9 cellular contexts compared by ENCODE assay signal in the genomic region with DNA sequence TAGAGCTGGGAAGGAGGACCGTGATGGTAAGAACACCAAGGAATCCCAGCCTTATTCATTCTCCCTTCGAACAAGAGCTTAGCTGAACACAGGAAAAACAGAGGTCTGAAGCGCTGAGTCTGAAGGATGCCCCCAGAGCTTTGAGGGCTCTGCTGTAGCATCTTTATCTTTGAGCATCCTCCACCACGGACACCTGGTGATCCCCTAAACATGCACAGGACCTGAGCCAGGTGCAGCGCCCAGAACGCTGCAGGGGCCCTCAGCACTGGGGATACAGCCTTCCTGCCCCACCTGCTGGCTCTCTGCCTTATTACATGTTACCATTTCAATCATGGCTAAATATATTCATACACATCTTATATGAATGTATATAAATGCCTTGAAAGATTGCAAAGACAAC. TPM values are rescaled to one million over a fixed set of nuclear protein-coding genes. Genes with fewer than 3 reads are reported as not detected.
DNase-seq lines count a peak whose midpoint lies in the region; ATAC-seq and TF ChIP-seq lines count a peak whose summit lies in the region.
"Had no signal": no experiment of that assay in that cellular context is flagged by ENCODE, and none has a peak within 500 bp of the region (broad histone marks: within the 10 kb centered on the region; RNA-seq: fewer than 3 reads in every experiment).

No MANE protein-coding gene starts in this region.

- no peaks in the 10 kb centered on the region for H3K9me2 ChIP-seq in OCI-LY7 (ENCODE audit: insufficient read depth, low read length)

- no peaks in the 10 kb centered on the region for H3K36me3 Mint-ChIP-seq in Caco-2 (ENCODE audit: insufficient read depth, unreplicated experiment)
- no peaks in the 10 kb centered on the region for H3K36me3 Mint-ChIP-seq in glutamatergic neuron (ENCODE audit: unreplicated experiment)

- POLR2A ChIA-PET in Caco-2 (lab: Charles Lee) (interaction anchor here (0.7 kb wide), 1 partner anchor 18 kb away, joined by 4 read pairs; the partner anchor contains the start of gene NAXE), OCI-LY7 (lab: Charles Lee) (interaction anchor here (0.9 kb wide), 2 partner anchors 18 to 163 kb away, joined by 3 read pairs; partner anchors contain the start of gene NAXE)

- 0 out of 2 replicates have a peak, but pooled peaks cover 4% of the 10 kb centered on the region for H3K4me1 ChIP-seq in Caco-2
- peaks cover 24% of the 10 kb centered on the region for H3K4me1 ChIP-seq in OCI-LY7 (ENCODE audit: insufficient read depth, low read length, poor library complexity, severe bottlenecking)

- H3K9me3 ChIP-seq in Caco-2 (no peaks in the 10 kb centered on the region), OCI-LY7 (ENCODE audit: low read length) (no peaks in the 10 kb centered on the region)

- no peak overlapping the region for H3K4me3 ChIP-seq in Caco-2 (ENCODE audit: low read depth, low read length)
- H3K4me3 ChIP-seq in OCI-LY7 (ENCODE audit: low read depth, low read length, poor library complexity, severe bottlenecking), result no peak overlapping the region

- intact Hi-C loops in Caco-2 (cut with micrococcal nuclease; ENCODE audit: unreplicated experiment), result loop anchor here (1.0 to 10.0 kb wide), 5 partner anchors 25 to 224 kb away; partner anchors contain the start of genes IQGAP3 and MEF2D
- intact Hi-C loops in OCI-LY7 (cut with micrococcal nuclease; ENCODE audit: unreplicated experiment), result loop anchor here (1.0 to 2.0 kb wide), 5 partner anchors 25 to 224 kb away; no protein-coding TSS in a partner anchor

- ATAC-seq in HG03196 (IDR thresholded peaks at IDR 0.05; ENCODE audit: unreplicated experiment) (peak; percentile 52), HG03442 (IDR thresholded peaks at IDR 0.05; ENCODE audit: unreplicated experiment) (no peak)

- peak overlapping the region; percentile 19 for H3K4me2 ChIP-seq in OCI-LY7 (ENCODE audit: low read length)

- DNase-seq in Caco-2 (peak; percentile 58 to 73), OCI-LY7 (ENCODE audit: low spot score) (peak; percentile 78), activated T-helper 1 cell treated with Interleukin-2 at 50 U/mL for 16 hours (ENCODE audit: low read depth) (peak; percentile 33), glutamatergic neuron (peak; percentile 65), HCEC 1CT (no peak)
- peak; percentile 39 for DNase-seq in stimulated activated CD8-positive, alpha-beta memory T cell treated with anti-CD3 and anti-CD28 coated beads, Interleukin-7, amount 100 ng/mL, for 1 hour (ENCODE audit: low read depth in 2 of 2)

- H3K36me3 ChIP-seq in Caco-2 (ENCODE audit: control insufficient read depth, insufficient read depth, low read length) (no peaks in the 10 kb centered on the region), OCI-LY7 (ENCODE audit: insufficient read depth, low read length) (no peaks in the 10 kb centered on the region)

- no peaks in the 10 kb centered on the region for H3K27me3 ChIP-seq in Caco-2 (replicated peaks; ENCODE audit: control insufficient read depth, insufficient read depth, low read length)

- H3K4me3 Mint-ChIP-seq in Caco-2 (ENCODE audit: unreplicated experiment), result no peak overlapping the region
- H3K4me3 Mint-ChIP-seq in glutamatergic neuron (ENCODE audit: unreplicated experiment), result peak overlapping the region; percentile 61

- TF ChIP-seq CTCF in Caco-2 (IDR thresholded peaks at IDR 0.05; ENCODE audit: insufficient read depth in 1 of 2, low read depth in 1 of 2, low read length in 1 of 2, severe bottlenecking in 1 of 2, unreplicated experiment in 1 of 2) (peak; percentile 74 to 77), OCI-LY7 (conservative IDR thresholded peaks at IDR 0.05; ENCODE audit: low read length) (peak; percentile 92), glutamatergic neuron (IDR thresholded peaks at IDR 0.05; ENCODE audit: partially characterized antibody, unreplicated experiment) (peak; percentile 75)

- H3K27me3 Mint-ChIP-seq in Caco-2 (ENCODE audit: insufficient read depth, unreplicated experiment), result no peaks in the 10 kb centered on the region
- H3K27me3 Mint-ChIP-seq in glutamatergic neuron (ENCODE audit: unreplicated experiment), result no peaks in the 10 kb centered on the region

- H3K9me3 Mint-ChIP-seq in Caco-2 (ENCODE audit: unreplicated experiment) (no peaks in the 10 kb centered on the region), glutamatergic neuron (ENCODE audit: unreplicated experiment) (no peaks in the 10 kb centered on the region)

- H3K27ac Mint-ChIP-seq in Caco-2 (ENCODE audit: unreplicated experiment), result no peak overlapping the region
- peak overlapping the region; percentile 91 for H3K27ac Mint-ChIP-seq in glutamatergic neuron (ENCODE audit: unreplicated experiment)

- no TSS peak for BruUV-seq in Caco-2 (replicated peaks; lab: Mats Ljungman, UMichigan)
- BruUV-seq in OCI-LY7 (replicated peaks; lab: Mats Ljungman, UMichigan), result no TSS peak

- H2AFZ ChIP-seq in OCI-LY7 (ENCODE audit: low read length), result no peak overlapping the region

- no peak overlapping the region for H3K27ac ChIP-seq in OCI-LY7 (ENCODE audit: low read depth, low read length, poor library complexity, severe bottlenecking)

- H3K4me1 Mint-ChIP-seq in Caco-2 (ENCODE audit: low read depth, unreplicated experiment) (peaks cover 16% of the 10 kb centered on the region), glutamatergic neuron (ENCODE audit: low read depth, unreplicated experiment) (peaks cover 11% of the 10 kb centered on the region)

- CTCF ChIA-PET in Caco-2 (lab: Charles Lee) (interaction anchor here (0.5 to 1.9 kb wide), 12 partner anchors 8 to 223 kb away, joined by 3 to 9 read pairs (median 4); partner anchors contain the start of genes HAPLN2 and NAXE), OCI-LY7 (lab: Charles Lee; ENCODE audit: unreplicated experiment) (interaction anchor here (1.0 kb wide), 2 partner anchors 10 to 11 kb away, joined by 3 to 4 read pairs; no protein-coding TSS in a partner anchor)

- H4K20me1 ChIP-seq in OCI-LY7 (ENCODE audit: insufficient read depth, low read length), result no peaks in the 10 kb centered on the region

- no peaks in the 10 kb centered on the region for H3K79me2 ChIP-seq in OCI-LY7 (ENCODE audit: insufficient read depth, low read depth, low read length)

RNA-seq across cellular contexts. Expression of gene GPATCH4, which starts 7.7 kb away (rescaled TPM):
- total RNA-seq in Caco-2 (2022), result 52.5 and 53.5 TPM in 2 replicates
- total RNA-seq in OCI-LY7 (2014; rRNA removed; shearing (Covaris generic)), result 33.3 and 40.9 TPM in 2 replicates
- 38.5 and 51.6 TPM in 2 replicates for total RNA-seq in OCI-LY7 (2022)
- total RNA-seq in glutamatergic neuron (ENCODE audit: unreplicated experiment), result 13.2 TPM

RNA-seq across cellular contexts. Expression of gene HAPLN2, which starts 10.2 kb away (rescaled TPM):
- total RNA-seq in Caco-2 (2022) (not detected in 2 replicates), OCI-LY7 (2022) (1.1 and 1.4 TPM in 2 replicates), glutamatergic neuron (ENCODE audit: unreplicated experiment) (0.71 TPM)
- total RNA-seq in OCI-LY7 (2014; rRNA removed; shearing (Covaris generic)), result 0.41 and 0.62 TPM in 2 replicates
- total RNA-seq: urinary bladder had no signal

RNA-seq across cellular contexts. Expression of gene NAXE, which starts 17.4 kb away (rescaled TPM):
- total RNA-seq in Caco-2 (2022) (99.8 and 105 TPM in 2 replicates), OCI-LY7 (2022) (56.1 and 61.1 TPM in 2 replicates), glutamatergic neuron (ENCODE audit: unreplicated experiment) (44.5 TPM)
- 71.6 and 81.5 TPM in 2 replicates for total RNA-seq in OCI-LY7 (2014; rRNA removed; shearing (Covaris generic))

RNA-seq across cellular contexts. Expression of gene TTC24, which starts 29.5 kb away (rescaled TPM):
- total RNA-seq in Caco-2 (2022), result not detected in 2 replicates
- total RNA-seq in OCI-LY7 (2014; rRNA removed; shearing (Covaris generic)), result 2.8 and 3.6 TPM in 2 replicates
- total RNA-seq in OCI-LY7 (2022), result 11.9 and 12.4 TPM in 2 replicates
- not detected for total RNA-seq in glutamatergic neuron (ENCODE audit: unreplicated experiment)
- total RNA-seq: urinary bladder had no signal

RNA-seq across cellular contexts. Expression of gene BCAN, which starts 32.9 kb away (rescaled TPM):
- not detected in 2 replicates for total RNA-seq in Caco-2 (2022)
- total RNA-seq in OCI-LY7 (2014; rRNA removed; shearing (Covaris generic)), result 0.44 TPM in 1 of 2 replicates, not detected in the other
- total RNA-seq in OCI-LY7 (2022), result not detected in 2 replicates
- 10.3 TPM for total RNA-seq in glutamatergic neuron (ENCODE audit: unreplicated experiment)
